Comparison of ENCODE assay signal across 1 cellular context in the genomic region with DNA sequence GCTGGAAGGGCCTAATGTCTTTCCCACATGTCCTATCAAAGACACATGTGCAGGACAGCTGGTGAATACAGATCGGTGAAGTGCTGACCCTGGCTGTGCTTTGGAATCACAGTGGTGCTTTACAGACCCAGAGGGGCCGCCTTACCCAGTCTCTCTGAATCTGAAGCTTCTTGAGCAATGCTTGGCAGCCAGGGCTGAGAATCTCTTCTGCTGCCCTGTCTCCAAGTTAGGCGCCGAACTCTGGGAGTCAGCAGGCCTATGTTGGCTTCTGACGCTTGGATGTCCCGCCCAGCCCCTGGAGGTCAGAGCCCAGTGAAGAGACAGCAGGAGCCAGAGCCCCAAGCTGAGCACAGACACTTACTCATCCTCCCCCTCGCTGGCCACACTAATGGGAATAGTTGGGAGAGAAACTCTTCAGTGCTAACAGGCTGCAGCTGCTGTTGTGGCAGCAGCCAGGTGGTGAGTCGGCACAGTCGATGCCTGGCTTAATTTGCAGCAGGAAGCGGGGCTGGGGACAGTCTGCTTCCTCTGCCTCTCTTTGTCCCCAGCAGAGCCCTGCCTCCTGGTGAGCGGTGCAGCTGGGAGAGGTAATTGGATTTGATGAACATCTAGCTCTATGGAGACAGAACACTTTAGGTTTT.
TF ChIP-seq lines count a peak whose summit lies in the region.

No MANE protein-coding gene starts in this region.

TF ChIP-seq in SK-N-SH, 30 proteins besides CTCF, POLR2A, EP300 and RAD21 (continued from another document):
- TF ChIP-seq USF1 (IDR thresholded peaks at IDR 0.05; ENCODE audit: borderline replicate concordance, low read depth), result no peak
- TF ChIP-seq REST (IDR thresholded peaks at IDR 0.05; ENCODE audit: low read depth, low read length), result no peak
- peak; percentile 78 for TF ChIP-seq RCOR1 (IDR thresholded peaks at IDR 0.05; ENCODE audit: low read length)
- no peak for TF ChIP-seq RXRA (IDR thresholded peaks at IDR 0.05; ENCODE audit: borderline replicate concordance, low read depth)
- no peak for TF ChIP-seq ELF1 (IDR thresholded peaks at IDR 0.05)
